8 cellular contexts compared by ENCODE assay signal in the genomic region with DNA sequence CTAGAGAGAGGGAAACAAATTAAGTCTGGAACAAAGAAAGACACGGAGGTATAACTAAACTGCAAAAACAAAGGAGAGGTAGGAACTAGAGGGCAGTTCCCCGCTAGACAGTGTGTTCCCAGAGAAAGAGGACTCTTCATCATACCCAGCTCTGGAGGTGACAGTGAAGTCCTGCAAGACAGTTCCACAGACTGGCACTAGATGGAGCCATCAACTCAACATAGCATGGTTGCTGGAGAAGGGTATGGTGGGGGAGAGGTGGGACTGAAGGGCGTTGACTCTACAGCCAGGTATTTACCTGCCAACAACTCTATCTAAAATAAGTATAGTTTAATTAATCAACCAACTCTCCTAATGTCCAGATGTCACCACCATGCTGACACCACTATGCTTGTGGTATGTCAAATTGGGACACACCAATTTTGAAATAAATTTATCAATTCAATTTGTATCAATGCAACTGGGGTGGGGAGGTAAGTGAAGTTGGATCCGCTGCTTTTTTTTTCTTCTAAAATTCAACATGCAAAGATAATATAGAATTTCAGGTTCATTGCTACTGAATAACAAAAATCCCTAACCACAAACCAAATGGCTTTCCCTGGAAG. TPM values are rescaled to one million over a fixed set of nuclear protein-coding genes. Genes with fewer than 3 reads are reported as not detected.
DNase-seq lines count a peak whose midpoint lies in the region; ATAC-seq and TF ChIP-seq lines count a peak whose summit lies in the region.

No MANE protein-coding gene starts in this region.

- no peaks in the 10 kb centered on the region for H3K27me3 ChIP-seq in left ventricle myocardium inferior (ENCODE audit: low read depth)
- peaks cover 2% of the 10 kb centered on the region for H3K27me3 ChIP-seq in NT2/D1 (ENCODE audit: insufficient read depth, insufficient read length)

- H3K9ac ChIP-seq in NT2/D1 (ENCODE audit: insufficient read length, low read depth): no peak overlapping the region

- peak overlapping the region; percentile 29 for H3K4me3 Mint-ChIP-seq in activated T-helper 1 cell treated with anti-CD3 and anti-CD28 coated beads, Interleukin-12 subunit alpha, Interleukin-12 subunit beta, Interleukin-2, Interleukin-4 antibody, amounts not matched to agents 30 ng/mL and 10 ng/mL and 1 ng/mL, durations not matched to agents 14 hours and 24 hours and 36 hours

- peaks cover 53% of the 10 kb centered on the region for H3K36me3 Mint-ChIP-seq in activated T-helper 1 cell treated with anti-CD3 and anti-CD28 coated beads, Interleukin-12 subunit alpha, Interleukin-12 subunit beta, Interleukin-2, Interleukin-4 antibody, amounts not matched to agents 30 ng/mL and 10 ng/mL and 1 ng/mL, durations not matched to agents 14 hours and 24 hours and 36 hours (ENCODE audit: low read depth)

- H3K27me3 Mint-ChIP-seq in activated T-helper 1 cell treated with anti-CD3 and anti-CD28 coated beads, Interleukin-12 subunit alpha, Interleukin-12 subunit beta, Interleukin-2, Interleukin-4 antibody, amounts not matched to agents 30 ng/mL and 10 ng/mL and 1 ng/mL, durations not matched to agents 14 hours and 24 hours and 36 hours (ENCODE audit: insufficient read depth): peaks cover 4% of the 10 kb centered on the region

- peaks cover 91% of the 10 kb centered on the region for H3K4me1 Mint-ChIP-seq in activated T-helper 1 cell treated with anti-CD3 and anti-CD28 coated beads, Interleukin-12 subunit alpha, Interleukin-12 subunit beta, Interleukin-2, Interleukin-4 antibody, amounts not matched to agents 30 ng/mL and 10 ng/mL and 1 ng/mL, durations not matched to agents 14 hours and 24 hours and 36 hours (ENCODE audit: low read depth)

- H3K9me3 ChIP-seq in left ventricle myocardium inferior (replicated peaks) (peaks cover 6% of the 10 kb centered on the region), NT2/D1 (ENCODE audit: insufficient read depth, low read length) (no peaks in the 10 kb centered on the region)

- TF ChIP-seq CTCF in left ventricle myocardium inferior (IDR thresholded peaks at IDR 0.05; ENCODE audit: borderline replicate concordance): peak; percentile 65

- ATAC-seq in Right ventricle myocardium superior (ENCODE audit: poor library complexity) (no peak), GM18858 (IDR thresholded peaks at IDR 0.05; ENCODE audit: unreplicated experiment) (no peak)

- no peak overlapping the region for H3K27ac ChIP-seq in left ventricle myocardium inferior (replicated peaks)

- H3K4me3 ChIP-seq in left ventricle myocardium inferior (no peak overlapping the region), NT2/D1 (ENCODE audit: insufficient read length, low read depth) (no peak overlapping the region)

- H3K4me1 ChIP-seq in left ventricle myocardium inferior (peaks cover 28% of the 10 kb centered on the region), NT2/D1 (ENCODE audit: insufficient read depth, insufficient read length) (peaks cover 5% of the 10 kb centered on the region)

- intact Hi-C loops in left ventricle myocardium inferior (cut with micrococcal nuclease): no loop called here
- intact Hi-C loops in Right ventricle myocardium superior (cut with DNase I): no loop called here
- intact Hi-C loops in activated T-helper 1 cell treated with anti-CD3 and anti-CD28 coated beads, Interleukin-12 subunit alpha, Interleukin-12 subunit beta, Interleukin-2, Interleukin-4 antibody, amounts not matched to agents 30 ng/mL and 10 ng/mL and 1 ng/mL, durations not matched to agents 14 hours and 24 hours and 36 hours (cut with micrococcal nuclease): loop anchor here (1.0 to 5.0 kb wide), 2 partner anchors 192 to 460 kb away; partner anchors contain the start of gene CASP8AP2

- peaks cover 20% of the 10 kb centered on the region for H3K9me3 Mint-ChIP-seq in activated T-helper 1 cell treated with anti-CD3 and anti-CD28 coated beads, Interleukin-12 subunit alpha, Interleukin-12 subunit beta, Interleukin-2, Interleukin-4 antibody, amounts not matched to agents 30 ng/mL and 10 ng/mL and 1 ng/mL, durations not matched to agents 14 hours and 24 hours and 36 hours

- no peak for DNase-seq in left ventricle myocardium inferior
- DNase-seq in Right ventricle myocardium superior: no peak
- DNase-seq in NT2/D1 (ENCODE audit: low read depth, low spot score): peak; percentile 70
- peak; percentile 52 for DNase-seq in activated T-helper 1 cell treated with anti-CD3 and anti-CD28 coated beads, Interleukin-12 subunit alpha, Interleukin-12 subunit beta, Interleukin-2, Interleukin-4 antibody, amounts not matched to agents 30 ng/mL and 10 ng/mL and 1 ng/mL, durations not matched to agents 14 hours and 24 hours and 36 hours (ENCODE audit: low spot score)
- DNase-seq in iPS DF 19.7 (ENCODE audit: low read depth, low spot score): peak; percentile 75
- DNase-seq in stimulated activated CD4-positive, alpha-beta T cell treated with anti-CD3 and anti-CD28 coated beads, Interleukin-4, amount 100 ng/mL, for 4 hours: peak; percentile 55 to 62
- no peak for DNase-seq in NCI-H774 (lab: John Stamatoyannopoulos, UW)

- peak overlapping the region; percentile 71 for H3K27ac Mint-ChIP-seq in activated T-helper 1 cell treated with anti-CD3 and anti-CD28 coated beads, Interleukin-12 subunit alpha, Interleukin-12 subunit beta, Interleukin-2, Interleukin-4 antibody, amounts not matched to agents 30 ng/mL and 10 ng/mL and 1 ng/mL, durations not matched to agents 14 hours and 24 hours and 36 hours

- no peaks in the 10 kb centered on the region for H3K36me3 ChIP-seq in left ventricle myocardium inferior
- H3K36me3 ChIP-seq in NT2/D1 (ENCODE audit: insufficient read depth, insufficient read length, low read length): no peaks in the 10 kb centered on the region

RNA-seq across cellular contexts. Expression of gene BACH2, which starts 9.7 kb away (rescaled TPM):
- total RNA-seq in left ventricle myocardium inferior: 1.5 TPM
- 1.9 TPM for total RNA-seq in Right ventricle myocardium superior
- total RNA-seq in activated T-helper 1 cell treated with anti-CD3 and anti-CD28 coated beads, Interleukin-12 subunit alpha, Interleukin-12 subunit beta, Interleukin-2, Interleukin-4 antibody, amounts not matched to agents 30 ng/mL and 10 ng/mL and 1 ng/mL, durations not matched to agents 14 hours and 24 hours and 36 hours: 68.1 and 71.2 TPM in 2 replicates

Comparison
In these comparisons a context has a peak if more than half of its experiments do, and no peak if none do; other contexts are left out.
1. DNase-seq: peak in NT2/D1 (single experiment), activated T-helper 1 cell treated with anti-CD3 and anti-CD28 coated beads, Interleukin-12 subunit alpha, Interleukin-12 subunit beta, Interleukin-2, Interleukin-4 antibody, amounts not matched to agents 30 ng/mL and 10 ng/mL and 1 ng/mL, durations not matched to agents 14 hours and 24 hours and 36 hours (single experiment), iPS DF 19.7 (single experiment) and stimulated activated CD4-positive, alpha-beta T cell treated with anti-CD3 and anti-CD28 coated beads, Interleukin-4, amount 100 ng/mL, for 4 hours (2 of 2); none in left ventricle myocardium inferior (single experiment), Right ventricle myocardium superior (single experiment) and NCI-H774 (single experiment).
2. RNA of gene BACH2, which starts 9.7 kb away (total RNA-seq): 68.1 to 71.2 TPM in activated T-helper 1 cell treated with anti-CD3 and anti-CD28 coated beads, Interleukin-12 subunit alpha, Interleukin-12 subunit beta, Interleukin-2, Interleukin-4 antibody, amounts not matched to agents 30 ng/mL and 10 ng/mL and 1 ng/mL, durations not matched to agents 14 hours and 24 hours and 36 hours; 1.9 TPM in Right ventricle myocardium superior (single experiment) and 1.5 TPM in left ventricle myocardium inferior (single experiment); every median in the first group is over 10 times any median in the second.